In genomic region chr20:1414982-1415381, GRCh38 we compare ENCODE assay signal across 20 cellular contexts.
"Had no signal": no experiment of that assay in that cellular context is flagged by ENCODE, and none has a peak within 500 bp of the region (broad histone marks: within the 10 kb centered on the region; RNA-seq: fewer than 3 reads in every experiment).

No MANE protein-coding gene starts in this region.

- DNase-seq: activated CD4-positive, alpha-beta T cell treated with anti-CD3 and anti-CD28 coated beads for 48 hours; activated CD4-positive, alpha-beta T cell treated with anti-CD3 and anti-CD28 coated beads, Interleukin-2, amount 50 U/mL, for 48 hours; activated gamma-delta T cell treated with Interleukin-2 at 50 U/mL for 16 hours; activated naive CD8-positive, alpha-beta T cell treated with anti-CD3 and anti-CD28 coated beads, Interleukin-2, amount 50 U/mL, for 24 hours; activated T-cell treated with anti-CD3 and anti-CD28 coated beads, Interleukin-2, amount 50 U/mL, for 4 hours; amygdala; effector CD4-positive, alpha-beta T cell; hypothalamus; immature natural killer cell; kidney; mesendoderm; ovary; right lobe of liver; stimulated activated CD4-positive, alpha-beta T cell treated with anti-CD3 and anti-CD28 coated beads, Interleukin-4, amount 100 ng/mL, for 1 hour; stimulated activated naive CD8-positive, alpha-beta T cell treated with anti-CD3 and anti-CD28 coated beads, Interleukin-15, Interleukin-2, amounts not matched to agents 100 U/mL and 50 U/mL, for 24 hours; T-helper 1 cell; uterus; WERI-Rb-1 had no signal

- H3K4me3 ChIP-seq: ovary, right lobe of liver, uterus had no signal

- H3K27ac ChIP-seq: ovary, right lobe of liver, uterus, WERI-Rb-1 had no signal

- ATAC-seq: activated CD4-positive, CD25-positive, alpha-beta regulatory T cell treated with anti-CD3 and anti-CD28 coated beads, Interleukin-2, amount 50 U/mL, for 24 hours; activated naive CD8-positive, alpha-beta T cell treated with anti-CD3 and anti-CD28 coated beads, Interleukin-2, amount 50 U/mL, for 24 hours; activated T-cell treated with anti-CD3 and anti-CD28 coated beads, Interleukin-2, amount 50 U/mL, for 4 hours; activated T-helper 17 cell treated with anti-CD3 and anti-CD28 coated beads, Interleukin-2, amount 50 U/mL, for 72 hours; stimulated activated naive CD8-positive, alpha-beta T cell treated with anti-CD3 and anti-CD28 coated beads, Interleukin-15, Interleukin-2, amounts not matched to agents 100 U/mL and 50 U/mL, for 24 hours had no signal
